12 cellular contexts compared by ENCODE assay signal in genomic region chr15:38768970-38769369, GRCh38.
DNase-seq lines count a peak whose midpoint lies in the region; ATAC-seq, FAIRE-seq and TF ChIP-seq lines count a peak whose summit lies in the region.
"Had no signal": no experiment of that assay in that cellular context is flagged by ENCODE, and none has a peak within 500 bp of the region (broad histone marks: within the 10 kb centered on the region; RNA-seq: fewer than 3 reads in every experiment).

No MANE protein-coding gene starts in this region.

- CTCF ChIA-PET in RWPE1 (lab: Yijun Ruan, JAX) = interaction anchor here (1.1 kb wide), 1 partner anchor 988 kb away, joined by 3 read pairs; no protein-coding TSS in a partner anchor

- no peak overlapping the region for H3K27ac ChIP-seq in RWPE1
- H3K27ac ChIP-seq: KMS-11, thoracic aorta had no signal

- H3K9me3 Mint-ChIP-seq in nephron = peaks cover 2% of the 10 kb centered on the region

- H3K4me1 Mint-ChIP-seq in nephron = no peaks in the 10 kb centered on the region
- H3K4me1 Mint-ChIP-seq: activated naive CD8-positive, alpha-beta T cell treated with anti-CD3 and anti-CD28 coated beads, Interleukin-2, amount 10 ng/mL, durations not matched to agents 7 days and 5 days had no signal

- H3K27me3 Mint-ChIP-seq in nephron (ENCODE audit: low read depth) = no peaks in the 10 kb centered on the region

- no peak overlapping the region for H3K27ac Mint-ChIP-seq in nephron
- H3K27ac Mint-ChIP-seq: activated naive CD8-positive, alpha-beta T cell treated with anti-CD3 and anti-CD28 coated beads, Interleukin-2, amount 10 ng/mL, durations not matched to agents 7 days and 5 days had no signal

- no peaks in the 10 kb centered on the region for H3K36me3 Mint-ChIP-seq in nephron (ENCODE audit: low read depth)
- H3K36me3 Mint-ChIP-seq: activated naive CD8-positive, alpha-beta T cell treated with anti-CD3 and anti-CD28 coated beads, Interleukin-2, amount 10 ng/mL, durations not matched to agents 7 days and 5 days had no signal

- no peak for TF ChIP-seq POLR2A in GM12892 (IDR thresholded peaks at IDR 0.05; ENCODE audit: low read depth, low read length)

- DNase-seq in Daoy (ENCODE audit: low read depth) (peak; percentile 36), NAMALWA (ENCODE audit: low spot score) (peak; percentile 22), ecto neural progenitor cell (ENCODE audit: low spot score) (peak; percentile 54), GM12892 (ENCODE audit: insufficient read length) (no peak), RWPE1 (ENCODE audit: low spot score) (no peak), NCI-H1436 (lab: John Stamatoyannopoulos, UW) (no peak)
- DNase-seq: activated naive CD8-positive, alpha-beta T cell treated with anti-CD3 and anti-CD28 coated beads, Interleukin-2, amount 10 ng/mL, durations not matched to agents 7 days and 5 days; small intestine had no signal

- no peak overlapping the region for H3K4me3 Mint-ChIP-seq in nephron
- H3K4me3 Mint-ChIP-seq: activated naive CD8-positive, alpha-beta T cell treated with anti-CD3 and anti-CD28 coated beads, Interleukin-2, amount 10 ng/mL, durations not matched to agents 7 days and 5 days had no signal

- POLR2A ChIA-PET in RWPE1 (lab: Yijun Ruan, JAX; ENCODE audit: low non-redundant PET) = no interaction called here

- FAIRE-seq in GM12892 (lab: Jason Lieb, UNC) = no peak
- FAIRE-seq: small intestine had no signal

- TF ChIP-seq CTCF in nephron (IDR thresholded peaks at IDR 0.05; ENCODE audit: unreplicated experiment in 3 of 3) = peak in 2 of 3 experiments; percentile 14 to 25
- no peak for TF ChIP-seq CTCF in RWPE1 (conservative IDR thresholded peaks at IDR 0.05; ENCODE audit: low read depth)

- ATAC-seq in GM21786 (IDR thresholded peaks at IDR 0.05; ENCODE audit: unreplicated experiment) = no peak

Comparison
In these comparisons a context has a peak if more than half of its experiments do, and no peak if none do; other contexts are left out.
1. DNase-seq: peak in Daoy (single experiment), NAMALWA (single experiment) and ecto neural progenitor cell (single experiment); none in GM12892 (single experiment), RWPE1 (single experiment) and NCI-H1436 (single experiment).